9 cellular contexts compared by ENCODE assay signal in the genomic region with DNA sequence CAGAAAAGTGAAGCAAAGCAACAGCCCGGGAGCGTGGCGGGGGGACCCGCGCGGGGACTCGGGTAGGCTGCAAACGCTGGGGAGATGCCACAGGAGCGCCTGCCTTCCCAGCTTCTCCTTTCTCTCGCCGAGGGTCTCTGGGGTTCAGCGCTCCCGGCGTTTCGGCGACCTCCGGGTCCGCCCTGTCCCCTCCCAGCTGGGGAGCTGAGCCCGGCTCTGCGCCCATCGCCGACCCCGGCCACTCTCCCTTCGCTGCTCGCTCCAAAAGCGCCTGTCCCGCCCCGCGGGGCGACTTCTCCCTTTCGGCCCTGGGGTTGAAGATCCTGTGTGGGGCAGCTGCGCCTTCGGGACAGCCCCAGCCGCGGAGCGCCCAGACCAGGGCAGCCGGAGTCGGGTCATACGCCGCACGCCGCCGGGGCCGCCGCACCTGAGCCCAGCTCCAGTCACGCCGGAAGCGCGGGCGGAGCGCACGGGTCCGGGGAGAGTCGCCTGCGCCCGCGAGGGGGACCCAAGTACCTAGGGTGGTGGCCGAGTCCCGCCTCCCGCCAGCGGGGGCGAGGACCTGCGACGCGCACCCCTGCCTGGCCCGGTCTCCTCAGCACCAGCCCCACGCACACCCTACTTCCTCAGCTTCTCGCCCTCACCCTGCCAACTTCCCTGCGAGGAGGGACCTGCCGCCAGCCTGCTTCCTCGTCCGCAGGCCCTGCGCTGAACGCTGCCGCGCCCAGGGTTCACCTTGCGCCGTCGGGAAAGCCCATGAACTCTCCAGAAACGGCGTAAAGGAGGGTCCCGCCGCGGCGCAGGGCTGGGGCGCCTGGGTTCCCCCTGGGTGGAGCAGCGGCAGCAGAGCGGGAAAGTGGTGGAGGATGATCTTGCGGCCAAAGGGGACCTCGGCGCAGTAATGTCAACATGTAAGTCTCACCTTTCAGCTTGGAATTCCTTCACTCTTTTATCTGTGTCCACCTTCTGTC. TPM values are rescaled to one million over a fixed set of nuclear protein-coding genes. Genes with fewer than 3 reads are reported as not detected.
DNase-seq lines count a peak whose midpoint lies in the region; ATAC-seq and TF ChIP-seq lines count a peak whose summit lies in the region.
"Had no signal": no experiment of that assay in that cellular context is flagged by ENCODE, and none has a peak within 500 bp of the region (broad histone marks: within the 10 kb centered on the region; RNA-seq: fewer than 3 reads in every experiment).

A gene (plus strand): TSS at position 587 of the 971 bp plus-strand sequence. CDS start 323 bp downstream, at position 910.

- WGBS in trophoblast cell (ENCODE audit: extremely low coverage, insufficient coverage, insufficient read length): no CpG with 5 or more reads among the region's 91 CpGs

- H3K14ac ChIP-seq in trophoblast cell (ENCODE audit: low read length): peak within 1 kb of the TSS; percentile 82

- H4K8ac ChIP-seq in trophoblast cell (ENCODE audit: low read depth, low read length): peak within 1 kb of the TSS; percentile 82

- peaks cover 21% of the 10 kb centered on the region for H3K79me1 ChIP-seq in trophoblast cell (ENCODE audit: low read length)

- TF ChIP-seq CTCF in glutamatergic neuron (IDR thresholded peaks at IDR 0.05; ENCODE audit: partially characterized antibody, unreplicated experiment): no peak

- peak within 1 kb of the TSS; percentile 86 for H3K4me3 Mint-ChIP-seq in glutamatergic neuron (ENCODE audit: unreplicated experiment)

- H3K9me3 Mint-ChIP-seq in glutamatergic neuron (ENCODE audit: unreplicated experiment): no peaks in the 10 kb centered on the region

- H3K27ac ChIP-seq in trophoblast cell (ENCODE audit: low read depth, low read length): peak within 1 kb of the TSS; percentile 74
- H3K27ac ChIP-seq: BLaER1 had no signal

- peak within 1 kb of the TSS; percentile 69 for H3K9ac ChIP-seq in NT2/D1 (ENCODE audit: insufficient read length, low read depth)
- peak within 1 kb of the TSS; percentile 85 for H3K9ac ChIP-seq in trophoblast cell (ENCODE audit: low read length)
- H3K9ac ChIP-seq: BLaER1 had no signal

- ATAC-seq in HG02884 (IDR thresholded peaks at IDR 0.05; ENCODE audit: unreplicated experiment): peak; percentile 81

- peak within 1 kb of the TSS; percentile 89 for H3K4me2 ChIP-seq in trophoblast cell (ENCODE audit: low read length)
- H3K4me2 ChIP-seq: BLaER1 had no signal

- peak within 1 kb of the TSS; percentile 78 for H2AFZ ChIP-seq in trophoblast cell (ENCODE audit: insufficient read depth, low read length, poor library complexity)

- H2BK5ac ChIP-seq in trophoblast cell (ENCODE audit: low read depth, low read length, poor library complexity): peak within 1 kb of the TSS; percentile 47

- peak within 1 kb of the TSS; percentile 73 for H3K23ac ChIP-seq in trophoblast cell (ENCODE audit: low read length)

- H4K12ac ChIP-seq in trophoblast cell (ENCODE audit: low read depth, low read length): peak within 1 kb of the TSS; percentile 65

- no peaks in the 10 kb centered on the region for H3K4me1 ChIP-seq in NT2/D1 (ENCODE audit: insufficient read depth, insufficient read length)
- peaks cover 0 to 9% of the 10 kb centered on the region in 2 experiments for H3K4me1 ChIP-seq in trophoblast cell (ENCODE audit: control insufficient read depth in 1 of 2, insufficient read depth in 2 of 2, low read length in 2 of 2)
- H3K4me1 ChIP-seq: BLaER1 had no signal

- H2AK5ac ChIP-seq in trophoblast cell (ENCODE audit: low read length): peak within 1 kb of the TSS; percentile 82

- peaks cover 38% of the 10 kb centered on the region for H3K27me3 ChIP-seq in NT2/D1 (ENCODE audit: insufficient read depth, insufficient read length)
- H3K27me3 ChIP-seq in trophoblast cell (ENCODE audit: insufficient read depth, low read length): no peaks in the 10 kb centered on the region
- H3K27me3 ChIP-seq: BLaER1 had no signal

- no peaks in the 10 kb centered on the region for H3K36me3 ChIP-seq in NT2/D1 (ENCODE audit: insufficient read depth, insufficient read length, low read length)
- no peaks in the 10 kb centered on the region for H3K36me3 ChIP-seq in trophoblast cell (ENCODE audit: control insufficient read depth in 1 of 2, insufficient read depth in 2 of 2, low read length in 2 of 2)
- H3K36me3 ChIP-seq: BLaER1 had no signal

- H2BK120ac ChIP-seq in trophoblast cell (ENCODE audit: insufficient read depth, low read length, poor library complexity): peak within 1 kb of the TSS; percentile 61

- H3K4me1 Mint-ChIP-seq in glutamatergic neuron (ENCODE audit: low read depth, unreplicated experiment): no peaks in the 10 kb centered on the region

- H3K27me3 Mint-ChIP-seq in glutamatergic neuron (ENCODE audit: unreplicated experiment): peaks cover 4% of the 10 kb centered on the region

- DNase-seq in DMS153 (lab: John Stamatoyannopoulos, UW): peak; percentile 28
- no peak for DNase-seq in DMS153 treated with DMSO at 0.1 percent for 48 hours (lab: John Stamatoyannopoulos, UW; ENCODE audit: unreplicated experiment)
- no peak for DNase-seq in NT2/D1 (ENCODE audit: low read depth, low spot score)
- DNase-seq in activated effector memory CD4-positive, alpha-beta T cell treated with anti-CD3 and anti-CD28 coated beads, Interleukin-2, amount 50 U/mL, for 16 hours: peak; percentile 69
- peak; percentile 58 for DNase-seq in glutamatergic neuron
- peak; percentile 56 to 75 for DNase-seq in trophoblast cell
- no peak for DNase-seq in UCSD-AML1 (lab: John Stamatoyannopoulos, UW; ENCODE audit: unreplicated experiment)

- no peak within 1 kb of the TSS for H3K27ac Mint-ChIP-seq in glutamatergic neuron (ENCODE audit: unreplicated experiment)

- peaks cover 9% of the 10 kb centered on the region for H3K79me2 ChIP-seq in trophoblast cell (ENCODE audit: control insufficient read depth, insufficient read depth, low read length, poor library complexity)

- H3K4ac ChIP-seq in trophoblast cell (ENCODE audit: low read depth, low read length): peak within 1 kb of the TSS; percentile 18

- peak within 1 kb of the TSS; percentile 61 for H3K4me3 ChIP-seq in NT2/D1 (ENCODE audit: insufficient read length, low read depth)
- peak within 1 kb of the TSS; percentile 81 for H3K4me3 ChIP-seq in trophoblast cell (ENCODE audit: low read depth, low read length)
- H3K4me3 ChIP-seq: BLaER1 had no signal

- H2BK12ac ChIP-seq in trophoblast cell (ENCODE audit: low read length): peak within 1 kb of the TSS; percentile 68

- peak within 1 kb of the TSS; percentile 68 for H3K18ac ChIP-seq in trophoblast cell (ENCODE audit: low read length)

- H4K91ac ChIP-seq in trophoblast cell (ENCODE audit: low read depth, low read length): peak within 1 kb of the TSS; percentile 83

- H3K36me3 Mint-ChIP-seq in glutamatergic neuron (ENCODE audit: unreplicated experiment): no peaks in the 10 kb centered on the region

- H3K9me3 ChIP-seq in NT2/D1 (ENCODE audit: insufficient read depth, low read length) (no peaks in the 10 kb centered on the region), trophoblast cell (ENCODE audit: insufficient read depth, low read depth, low read length) (no peaks in the 10 kb centered on the region)

RNA-seq across cellular contexts. Expression of the gene that starts here (rescaled TPM):
- total RNA-seq in glutamatergic neuron (ENCODE audit: unreplicated experiment): not detected
- 39.0 and 41.3 TPM in 2 replicates for polyA plus RNA-seq in trophoblast cell (2013)

Comparison
In these comparisons a context has a peak if more than half of its experiments do, and no peak if none do; other contexts are left out.
1. DNase-seq: peak in DMS153 (single experiment), activated effector memory CD4-positive, alpha-beta T cell treated with anti-CD3 and anti-CD28 coated beads, Interleukin-2, amount 50 U/mL, for 16 hours (single experiment) and trophoblast cell (2 of 2); none in DMS153 treated with DMSO at 0.1 percent for 48 hours (single experiment), NT2/D1 (single experiment) and UCSD-AML1 (single experiment).
2. Peak in DNase-seq in glutamatergic neuron; RNA of the gene not detected or under 1 TPM.